ENCODE assay signal across 7 cellular contexts in genomic region chr16:87176735-87177134, GRCh38.
"Had no signal": no experiment of that assay in that cellular context is flagged by ENCODE, and none has a peak within 500 bp of the region (broad histone marks: within the 10 kb centered on the region; RNA-seq: fewer than 3 reads in every experiment).

No MANE protein-coding gene starts in this region.

- H3K27ac ChIP-seq: HL-60 had no signal

- H3K4me2 ChIP-seq: GM23338 had no signal

- H3K4me3 ChIP-seq: GM23338 had no signal

- H3K36me3 Mint-ChIP-seq: IgD-negative memory B cell had no signal

- H3K9me3 Mint-ChIP-seq: GM23338, H9 had no signal

- H3K27ac Mint-ChIP-seq: GM23338, H9, IgD-negative memory B cell had no signal

- ATAC-seq: GM23338, HepG2 had no signal

- H2AFZ ChIP-seq: GM23338 had no signal

- DNase-seq: H9, HCEC 1CT, KBM-7 had no signal
